ENCODE assay signal across 12 cellular contexts in the genomic region with DNA sequence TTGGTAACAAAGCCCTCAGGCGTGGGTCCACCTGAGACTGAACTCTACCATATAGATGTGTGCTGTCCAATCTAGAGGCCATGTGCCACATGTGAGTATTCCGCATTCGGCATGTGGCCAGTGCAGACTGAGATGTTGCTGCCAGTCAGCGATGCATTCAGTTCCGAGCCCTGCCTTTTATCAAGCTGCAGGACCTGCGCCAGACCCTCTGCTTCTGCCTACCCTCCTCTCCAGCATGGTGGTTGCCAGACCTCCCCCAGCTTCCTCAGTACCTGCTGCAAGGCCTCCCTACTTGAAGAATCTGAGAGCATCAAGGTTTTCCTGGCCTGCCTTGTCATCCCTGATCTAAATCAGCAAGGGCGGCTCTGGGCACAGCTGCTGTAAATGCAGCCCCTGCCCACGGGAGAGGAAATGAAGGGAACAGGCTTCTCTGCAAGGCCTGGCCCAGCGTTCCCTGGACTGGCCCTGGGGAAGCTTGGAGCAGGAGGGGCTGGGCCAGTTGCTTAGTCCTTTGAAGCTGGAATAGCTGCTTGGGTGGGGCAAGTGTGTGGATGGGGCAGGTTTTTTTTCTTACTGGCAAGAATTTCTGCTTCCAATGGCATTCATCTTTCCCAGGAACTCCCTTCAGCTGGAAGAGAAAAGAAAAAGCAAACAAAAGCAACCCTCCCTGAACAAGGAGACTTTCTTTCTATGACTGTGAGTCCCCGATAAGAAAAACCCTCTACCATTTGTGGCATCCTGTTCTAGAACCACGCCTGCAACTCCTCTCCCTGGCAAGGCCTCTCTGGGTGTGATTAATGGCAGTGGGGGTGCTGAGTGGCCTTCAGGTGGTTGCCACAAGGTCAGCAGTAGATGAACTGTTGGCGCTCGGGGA.
DNase-seq lines count a peak whose midpoint lies in the region; ATAC-seq and TF ChIP-seq lines count a peak whose summit lies in the region.
"Had no signal": no experiment of that assay in that cellular context is flagged by ENCODE, and none has a peak within 500 bp of the region (broad histone marks: within the 10 kb centered on the region; RNA-seq: fewer than 3 reads in every experiment).

No MANE protein-coding gene starts in this region.

- no peaks in the 10 kb centered on the region for H3K9me3 ChIP-seq in PC-9 (ENCODE audit: insufficient read depth, low read depth)
- no peaks in the 10 kb centered on the region for H3K9me3 ChIP-seq in heart right ventricle

- no peaks in the 10 kb centered on the region for H3K27me3 ChIP-seq in PC-9 (ENCODE audit: insufficient read depth, low read depth)
- no peaks in the 10 kb centered on the region for H3K27me3 ChIP-seq in heart right ventricle
- H3K27me3 ChIP-seq: brain microvascular endothelial cell had no signal

- POLR2A ChIA-PET in PC-9 (lab: Charles Lee; ENCODE audit: unreplicated experiment): interaction anchor here (0.6 kb wide), 3 partner anchors 113 to 185 kb away, joined by 3 to 24 read pairs (median 3); no protein-coding TSS in a partner anchor

- peaks cover 37% of the 10 kb centered on the region for H3K4me1 ChIP-seq in PC-9 (replicated peaks; ENCODE audit: insufficient read depth)
- H3K4me1 ChIP-seq in heart right ventricle: peaks cover 0 to 15% (median 5%) of the 10 kb centered on the region in 9 donors

- BruUV-seq in PC-9 (replicated peaks; lab: Mats Ljungman, UMichigan): no TSS peak

- H4K20me1 ChIP-seq in PC-9 (ENCODE audit: insufficient read depth): no peaks in the 10 kb centered on the region

- H3K9me2 ChIP-seq in PC-9 (ENCODE audit: insufficient read depth): no peaks in the 10 kb centered on the region

- H3K27ac ChIP-seq in PC-9 (peak overlapping the region; percentile 49; the same call in 1 of the 2 replicates), heart right ventricle (peak overlapping the region in 6 of 10 donors; percentile 16 to 60 (median 28))
- H3K27ac ChIP-seq: brain microvascular endothelial cell had no signal

- H3K4me3 ChIP-seq in PC-9 (no peak overlapping the region), heart right ventricle (no peak overlapping the region)
- H3K4me3 ChIP-seq: lung had no signal

- H3F3A ChIP-seq in PC-9 (ENCODE audit: insufficient read depth, low read depth): peaks cover 12% of the 10 kb centered on the region; the same call in 1 of the 2 replicates

- peaks cover 6% of the 10 kb centered on the region for H3K4me1 Mint-ChIP-seq in activated CD4-positive, alpha-beta T cell treated with anti-CD3 and anti-CD28 coated beads, Interleukin-2, amount 10 ng/mL, durations not matched to agents 24 days and 14 days

- H3K27ac Mint-ChIP-seq in activated CD4-positive, alpha-beta T cell treated with anti-CD3 and anti-CD28 coated beads, Interleukin-2, amount 10 ng/mL, durations not matched to agents 24 days and 14 days: no peak overlapping the region
- H3K27ac Mint-ChIP-seq: T-helper 17 cell had no signal

- peak; percentile 29 to 82 (median 72) for ATAC-seq in heart right ventricle
- no peak for ATAC-seq in HG02798 (IDR thresholded peaks at IDR 0.05; ENCODE audit: poor library complexity, unreplicated experiment)
- no peak for ATAC-seq in HG03457 (IDR thresholded peaks at IDR 0.05; ENCODE audit: unreplicated experiment)
- ATAC-seq: T-helper 17 cell had no signal

- no peaks in the 10 kb centered on the region for H3K36me3 ChIP-seq in PC-9 (ENCODE audit: low read depth)
- H3K36me3 ChIP-seq in heart right ventricle: no peaks in the 10 kb centered on the region
- H3K36me3 ChIP-seq: brain microvascular endothelial cell had no signal

- 63 to 67% methylated on average over 13 of the region's 13 CpGs for WGBS in heart right ventricle, 2 donors

- CTCF ChIA-PET in PC-9 (lab: Charles Lee): no interaction called here

- peak overlapping the region; percentile 44 for H3K4me2 ChIP-seq in PC-9

- no peaks in the 10 kb centered on the region for H3K36me3 Mint-ChIP-seq in activated CD4-positive, alpha-beta T cell treated with anti-CD3 and anti-CD28 coated beads, Interleukin-2, amount 10 ng/mL, durations not matched to agents 24 days and 14 days (ENCODE audit: low read depth)

- intact Hi-C loops in PC-9 (cut with micrococcal nuclease; ENCODE audit: unreplicated experiment) (loop anchor here (1.0 to 5.0 kb wide), 2 partner anchors 11 to 195 kb away; a partner anchor contains a TSS), heart right ventricle (cut with DNase I) (no loop called here)
- intact Hi-C loops in activated CD4-positive, alpha-beta T cell treated with anti-CD3 and anti-CD28 coated beads, Interleukin-2, amount 10 ng/mL, durations not matched to agents 24 days and 14 days (cut with micrococcal nuclease): no loop called here

- DNase-seq in H4 (ENCODE audit: low spot score) (peak; percentile 29), PC-9 (peak; percentile 61 to 72), heart right ventricle (peak in 1 of 2 donors; percentile 21), retina (peak; percentile 61), Ammon's horn (ENCODE audit: low spot score) (no peak)
- DNase-seq in activated CD4-positive, alpha-beta T cell treated with anti-CD3 and anti-CD28 coated beads, Interleukin-2, amount 10 ng/mL, durations not matched to agents 24 days and 14 days: no peak
- DNase-seq: brain microvascular endothelial cell, DMS153, T-helper 17 cell had no signal

- no peak overlapping the region for H3K4me3 Mint-ChIP-seq in activated CD4-positive, alpha-beta T cell treated with anti-CD3 and anti-CD28 coated beads, Interleukin-2, amount 10 ng/mL, durations not matched to agents 24 days and 14 days
- H3K4me3 Mint-ChIP-seq: T-helper 17 cell had no signal

- H3K9me3 Mint-ChIP-seq in activated CD4-positive, alpha-beta T cell treated with anti-CD3 and anti-CD28 coated beads, Interleukin-2, amount 10 ng/mL, durations not matched to agents 24 days and 14 days: no peaks in the 10 kb centered on the region

- no peaks in the 10 kb centered on the region for H3K79me2 ChIP-seq in PC-9 (ENCODE audit: low read depth)

- no peak for TF ChIP-seq CTCF in PC-9 (conservative IDR thresholded peaks at IDR 0.05)
- no peak for TF ChIP-seq CTCF in heart right ventricle (IDR thresholded peaks at IDR 0.05)

- H2AFZ ChIP-seq in PC-9: no peak overlapping the region

- H3K27me3 Mint-ChIP-seq in activated CD4-positive, alpha-beta T cell treated with anti-CD3 and anti-CD28 coated beads, Interleukin-2, amount 10 ng/mL, durations not matched to agents 24 days and 14 days: peaks cover 24% of the 10 kb centered on the region
- H3K27me3 Mint-ChIP-seq: T-helper 17 cell had no signal

Comparison
In these comparisons a context has a peak if more than half of its experiments do, and no peak if none do; other contexts are left out.
1. DNase-seq: peak in H4 (single experiment), PC-9 (2 of 2) and retina (single experiment); none in Ammon's horn (single experiment) and activated CD4-positive, alpha-beta T cell treated with anti-CD3 and anti-CD28 coated beads, Interleukin-2, amount 10 ng/mL, durations not matched to agents 24 days and 14 days (single experiment).
2. ATAC-seq: peak in heart right ventricle (8 of 8); none in HG02798 (single experiment) and HG03457 (single experiment).